ENCODE assay signal across 19 cellular contexts in the genomic region with DNA sequence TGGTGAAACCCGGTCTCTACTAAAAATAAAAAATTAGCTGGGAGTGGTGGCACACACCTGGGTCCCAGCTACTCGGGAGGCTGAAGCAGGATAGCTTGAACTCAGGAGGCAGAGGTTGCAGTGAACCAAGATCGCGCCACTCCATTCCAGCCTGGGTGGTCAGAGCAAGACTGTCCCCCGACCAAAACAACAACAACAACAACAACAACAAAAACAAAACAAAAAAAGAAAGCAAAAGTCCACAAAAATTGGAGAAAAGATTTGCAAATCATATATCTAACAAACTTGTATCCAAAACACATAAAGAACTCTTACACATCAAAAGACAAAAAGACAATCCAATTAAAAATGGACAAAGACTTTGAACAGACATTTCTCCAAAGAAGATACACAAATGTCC.
"Had no signal": no experiment of that assay in that cellular context is flagged by ENCODE, and none has a peak within 500 bp of the region (broad histone marks: within the 10 kb centered on the region; RNA-seq: fewer than 3 reads in every experiment).

No MANE protein-coding gene starts in this region.

- H3K27ac Mint-ChIP-seq: activated T-cell treated with anti-CD3 and anti-CD28 coated beads, Interleukin-2, amount 50 U/mL, for 24 hours; mesothelial cell of epicardium; natural killer cell treated with Interleukin-12 subunit alpha and Interleukin-12 subunit beta and Interleukin-15 and Interleukin-18, amount 100 ng/mL, for 72 hours; stimulated activated memory B cell treated with anti-CD40 and anti-IgM and Interleukin-4, amounts not matched to agents 10 μg/mL and 1 μg/mL and 100 μg/mL, for 72 hours had no signal

- ATAC-seq: activated naive CD4-positive, alpha-beta T cell treated with anti-CD3 and anti-CD28 coated beads, Interleukin-2, amount 50 U/mL, for 72 hours; left colon; lower lobe of right lung; natural killer cell treated with Interleukin-12 subunit alpha and Interleukin-12 subunit beta and Interleukin-15 and Interleukin-18, amount 100 ng/mL, for 72 hours; stimulated activated memory B cell treated with anti-CD40 and anti-IgM and Interleukin-4, amounts not matched to agents 10 μg/mL and 1 μg/mL and 100 μg/mL, for 72 hours had no signal

- H3K9me3 ChIP-seq: lower lobe of right lung, sigmoid colon, thyroid gland had no signal

- H3K4me1 Mint-ChIP-seq: mesothelial cell of epicardium had no signal

- H3K27me3 Mint-ChIP-seq: activated T-cell treated with anti-CD3 and anti-CD28 coated beads, Interleukin-2, amount 50 U/mL, for 24 hours; natural killer cell treated with Interleukin-12 subunit alpha and Interleukin-12 subunit beta and Interleukin-15 and Interleukin-18, amount 100 ng/mL, for 72 hours; stimulated activated memory B cell treated with anti-CD40 and anti-IgM and Interleukin-4, amounts not matched to agents 10 μg/mL and 1 μg/mL and 100 μg/mL, for 72 hours had no signal

- H3K36me3 ChIP-seq: sigmoid colon, thyroid gland had no signal

- DNase-seq: activated CD4-positive, alpha-beta T cell treated with anti-CD3 and anti-CD28 coated beads for 1 hour; activated CD4-positive, alpha-beta T cell treated with anti-CD3 and anti-CD28 coated beads, Interleukin-2, amount 50 U/mL, for 48 hours; activated effector memory CD4-positive, alpha-beta T cell treated with anti-CD3 and anti-CD28 coated beads, Interleukin-2, amount 50 U/mL, for 16 hours; activated T-cell treated with anti-CD3 and anti-CD28 coated beads, Interleukin-2, amount 50 U/mL, for 24 hours; dorsolateral prefrontal cortex; foreskin fibroblast; hippocampal formation; islet precursor cell; left colon; lower lobe of right lung; sigmoid colon; stimulated activated CD4-positive, alpha-beta T cell treated with anti-CD3 and anti-CD28 coated beads, Interleukin-4, amount 100 ng/mL, for 24 hours; thyroid gland had no signal

- H3K9me3 Mint-ChIP-seq: activated naive CD4-positive, alpha-beta T cell treated with anti-CD3 and anti-CD28 coated beads, Interleukin-2, amount 50 U/mL, for 72 hours; activated T-cell treated with anti-CD3 and anti-CD28 coated beads, Interleukin-2, amount 50 U/mL, for 24 hours; mesothelial cell of epicardium; natural killer cell treated with Interleukin-12 subunit alpha and Interleukin-12 subunit beta and Interleukin-15 and Interleukin-18, amount 100 ng/mL, for 72 hours; stimulated activated memory B cell treated with anti-CD40 and anti-IgM and Interleukin-4, amounts not matched to agents 10 μg/mL and 1 μg/mL and 100 μg/mL, for 72 hours had no signal

- H3K9ac ChIP-seq: parathyroid adenoma had no signal

- H3K27ac ChIP-seq: dorsolateral prefrontal cortex, epithelial cell of prostate, lower lobe of right lung, parathyroid adenoma, sigmoid colon, thyroid gland had no signal

- H3K27me3 ChIP-seq: dorsolateral prefrontal cortex, sigmoid colon, thyroid gland had no signal

- H3K4me3 Mint-ChIP-seq: activated T-cell treated with anti-CD3 and anti-CD28 coated beads, Interleukin-2, amount 50 U/mL, for 24 hours; mesothelial cell of epicardium; natural killer cell treated with Interleukin-12 subunit alpha and Interleukin-12 subunit beta and Interleukin-15 and Interleukin-18, amount 100 ng/mL, for 72 hours; stimulated activated memory B cell treated with anti-CD40 and anti-IgM and Interleukin-4, amounts not matched to agents 10 μg/mL and 1 μg/mL and 100 μg/mL, for 72 hours had no signal

- H3K4me1 ChIP-seq: lower lobe of right lung, parathyroid adenoma, sigmoid colon, thyroid gland had no signal

- H3K4me3 ChIP-seq: dorsolateral prefrontal cortex, lower lobe of right lung, sigmoid colon, thyroid gland had no signal

- H2AFZ ChIP-seq: parathyroid adenoma had no signal

- H3K36me3 Mint-ChIP-seq: natural killer cell treated with Interleukin-12 subunit alpha and Interleukin-12 subunit beta and Interleukin-15 and Interleukin-18, amount 100 ng/mL, for 72 hours had no signal
